8 cellular contexts compared by ENCODE assay signal in genomic region chr1:168640184-168640583, GRCh38.
"Had no signal": no experiment of that assay in that cellular context is flagged by ENCODE, and none has a peak within 500 bp of the region (broad histone marks: within the 10 kb centered on the region; RNA-seq: fewer than 3 reads in every experiment).

No MANE protein-coding gene starts in this region.

- H3K4me3 ChIP-seq: GM23338 had no signal

- H3K9ac ChIP-seq: KMS-11 had no signal

- DNase-seq: H9, HCEC 1CT, KBM-7 had no signal

- H3K27ac ChIP-seq: KMS-11 had no signal

- FAIRE-seq: H1, H54, HTR-8/SVneo had no signal

- H3K4me2 ChIP-seq: GM23338, KMS-11 had no signal

- ATAC-seq: GM23338 had no signal

- H2AFZ ChIP-seq: GM23338 had no signal
